ENCODE assay signal across 13 cellular contexts in the genomic region with DNA sequence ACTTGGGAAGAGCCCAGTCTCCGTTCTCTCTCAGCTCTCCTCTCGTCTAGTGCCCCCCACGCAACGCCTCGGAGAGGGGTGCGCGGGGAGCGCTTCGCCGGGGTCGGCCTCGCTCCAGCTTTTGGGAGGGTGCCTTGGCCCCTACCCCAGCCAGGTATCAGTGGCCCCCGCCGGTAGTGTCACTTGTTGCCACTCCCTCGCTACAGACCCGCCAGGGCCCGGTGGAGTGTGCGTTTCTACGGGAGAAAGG. TPM values are rescaled to one million over a fixed set of nuclear protein-coding genes. Genes with fewer than 3 reads are reported as not detected.
DNase-seq lines count a peak whose midpoint lies in the region; ATAC-seq and TF ChIP-seq lines count a peak whose summit lies in the region.
"Had no signal": no experiment of that assay in that cellular context is flagged by ENCODE, and none has a peak within 500 bp of the region (broad histone marks: within the 10 kb centered on the region; RNA-seq: fewer than 3 reads in every experiment).

No MANE protein-coding gene starts in this region.

- H3K4me1 ChIP-seq in left ventricle myocardium inferior (peaks cover 43% of the 10 kb centered on the region), prostate gland (replicated peaks) (peaks cover 5% of the 10 kb centered on the region)

- H3K9me3 ChIP-seq in left ventricle myocardium inferior (replicated peaks) (no peaks in the 10 kb centered on the region), prostate gland (no peaks in the 10 kb centered on the region)

- intact Hi-C loops in left ventricle myocardium inferior (cut with micrococcal nuclease) (loop anchor here (10.0 kb wide), 1 partner anchor 192 kb away; no protein-coding TSS in a partner anchor), prostate gland (cut with DNase I) (loop anchor here (5.0 to 10.0 kb wide), 2 partner anchors 182 to 1150 kb away; no protein-coding TSS in a partner anchor)

- no peaks in the 10 kb centered on the region for H3K36me3 ChIP-seq in left ventricle myocardium inferior
- no peaks in the 10 kb centered on the region for H3K36me3 ChIP-seq in prostate gland

- TF ChIP-seq POLR2A in prostate gland (IDR thresholded peaks at IDR 0.05): no peak

- H3K4me3 ChIP-seq in AG10803 (ENCODE audit: low read length) (peak overlapping the region; percentile 81), left ventricle myocardium inferior (peak overlapping the region; percentile 77), prostate gland (peak overlapping the region; percentile 44 to 49)

- no peak for ATAC-seq in GM19455 (IDR thresholded peaks at IDR 0.05; ENCODE audit: unreplicated experiment)
- ATAC-seq: naive thymus-derived CD4-positive, alpha-beta T cell had no signal

- DNase-seq in AG10803 (ENCODE audit: low read depth) (no peak), left ventricle myocardium inferior (no peak), prostate gland (ENCODE audit: low spot score) (no peak), NCI-H2107 (lab: John Stamatoyannopoulos, UW) (no peak), NCI-H82 treated with DMSO at 0.1 percent for 48 hours (lab: John Stamatoyannopoulos, UW; ENCODE audit: unreplicated experiment) (no peak)
- no peak for DNase-seq in activated CD4-positive, CD25-positive, alpha-beta regulatory T cell treated with anti-CD3 and anti-CD28 coated beads, Interleukin-2, amount 50 U/mL, for 72 hours
- DNase-seq: activated CD4-positive, alpha-beta T cell treated with anti-CD3 and anti-CD28 coated beads for 48 hours; CD4-positive, alpha-beta memory T cell; KG1; naive thymus-derived CD4-positive, alpha-beta T cell; stimulated activated naive CD4-positive, alpha-beta T cell had no signal

- TF ChIP-seq CTCF in AG10803 (conservative IDR thresholded peaks at IDR 0.05; ENCODE audit: low read length) (no peak), left ventricle myocardium inferior (IDR thresholded peaks at IDR 0.05; ENCODE audit: borderline replicate concordance) (no peak), prostate gland (IDR thresholded peaks at IDR 0.05) (no peak)

- H3K27me3 ChIP-seq in left ventricle myocardium inferior (ENCODE audit: low read depth) (peaks cover 66% of the 10 kb centered on the region), prostate gland (replicated peaks; ENCODE audit: insufficient read depth) (no peaks in the 10 kb centered on the region)

- H3K27ac ChIP-seq in adipose tissue (ENCODE audit: low read depth, low read length) (peak overlapping the region; percentile 40), left ventricle myocardium inferior (replicated peaks) (peak overlapping the region; percentile 86), prostate gland (peak overlapping the region; percentile 78 to 86)

- WGBS in adipose tissue, 3 donors: 0 to 3% (median 2%) methylated on average over 19 of the region's 19 CpGs
- under 1% methylated on average over 19 of the region's 19 CpGs for WGBS in prostate gland

RNA-seq across cellular contexts. Expression of a gene that starts 0.8 kb away (rescaled TPM):
- polyA plus RNA-seq in adipose tissue: 1 to 10 TPM in 2 of 3 donors, under 1 TPM in 1; 0.91 to 8.8 (median 6.7) TPM
- total RNA-seq in left ventricle myocardium inferior (20.9 TPM), prostate gland (10 to 100 TPM; 24.2 to 70.5 TPM)
- total RNA-seq: CD4-positive, alpha-beta memory T cell; naive thymus-derived CD4-positive, alpha-beta T cell had no signal
- polyA plus RNA-seq: CD4-positive, alpha-beta memory T cell; naive thymus-derived CD4-positive, alpha-beta T cell had no signal
